In the genomic region with DNA sequence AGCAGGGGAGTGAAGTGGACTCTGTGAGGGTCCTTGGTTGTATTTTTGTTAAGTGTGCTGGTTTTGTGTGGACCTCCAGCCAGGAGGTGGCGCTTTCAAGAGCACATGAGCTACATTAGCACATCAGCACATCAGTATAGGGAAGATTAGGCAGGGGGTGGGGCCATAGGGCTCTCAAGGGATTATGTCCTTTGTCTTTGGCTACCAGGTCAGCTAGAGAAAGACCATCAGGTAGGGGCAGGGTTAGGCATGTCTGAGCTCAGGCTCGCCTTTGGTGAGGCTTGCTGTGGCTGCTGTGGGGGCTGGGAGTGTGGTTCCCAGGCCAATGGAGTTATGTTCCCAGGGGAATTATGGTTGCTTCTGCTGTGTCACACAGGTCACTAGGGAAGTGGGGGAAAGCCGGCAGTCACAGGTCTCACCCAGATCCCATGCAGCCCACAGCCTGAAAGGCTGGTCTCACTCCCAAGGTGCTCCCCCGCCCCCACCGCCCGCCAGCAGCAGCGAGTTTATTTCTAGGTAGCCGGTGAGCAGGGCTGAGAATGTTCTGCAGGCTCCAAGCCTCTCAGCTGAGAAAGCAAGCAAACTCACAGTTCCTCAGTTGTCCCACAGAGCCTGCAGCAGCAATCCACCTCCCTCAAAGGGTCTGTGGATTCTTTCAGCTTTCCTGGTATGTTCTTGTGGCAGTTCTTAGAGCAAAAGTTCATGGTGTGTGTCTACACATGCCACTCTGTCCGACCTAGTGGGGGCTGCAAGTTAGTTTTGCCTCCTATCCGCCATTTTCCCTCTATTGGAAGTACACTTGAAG, we compare ENCODE assay signal across 8 cellular contexts. TPM values are rescaled to one million over a fixed set of nuclear protein-coding genes. Genes with fewer than 3 reads are reported as not detected.
DNase-seq lines count a peak whose midpoint lies in the region; ATAC-seq and TF ChIP-seq lines count a peak whose summit lies in the region.

No MANE protein-coding gene starts in this region.

- DNase-seq in DMS 273 (lab: John Stamatoyannopoulos, UW; ENCODE audit: unreplicated experiment) (peak; percentile 14), DMS 273 treated with DMSO at 0.1 percent for 48 hours (lab: John Stamatoyannopoulos, UW) (no peak), NCI-H82 (lab: John Stamatoyannopoulos, UW) (peak; percentile 81), cerebellar nuclear complex (lab: John Stamatoyannopoulos, UW) (no peak), thyroid gland (no peak)
- DNase-seq in activated naive CD8-positive, alpha-beta T cell treated with anti-CD3 and anti-CD28 coated beads, Interleukin-2, amount 50 U/mL, for 24 hours, result peak; percentile 20

- H3K36me3 ChIP-seq in muscle layer of duodenum (ENCODE audit: control insufficient read depth in 1 of 2, insufficient read depth in 2 of 2, low read length in 2 of 2), result no peaks in the 10 kb centered on the region
- no peaks in the 10 kb centered on the region for H3K36me3 ChIP-seq in thyroid gland

- H3K36me3 Mint-ChIP-seq in activated naive CD8-positive, alpha-beta T cell treated with anti-CD3 and anti-CD28 coated beads, Interleukin-2, amount 50 U/mL, for 24 hours (ENCODE audit: low read depth), result no peaks in the 10 kb centered on the region

- no peak for TF ChIP-seq POLR2A in thyroid gland (IDR thresholded peaks at IDR 0.05)

- H3K27me3 ChIP-seq in muscle layer of duodenum (ENCODE audit: low read depth, low read length) (no peaks in the 10 kb centered on the region), thyroid gland (no peaks in the 10 kb centered on the region)

- H3K4me3 ChIP-seq in muscle layer of duodenum (ENCODE audit: low read depth in 1 of 2, low read length in 2 of 2), result peak overlapping the region; percentile 71
- no peak overlapping the region for H3K4me3 ChIP-seq in thyroid gland (replicated peaks in 1 of 3)

- peak in 1 of 6 experiments; percentile 10 for TF ChIP-seq CTCF in thyroid gland (IDR thresholded peaks at IDR 0.05)

- H3K9me3 Mint-ChIP-seq in activated naive CD8-positive, alpha-beta T cell treated with anti-CD3 and anti-CD28 coated beads, Interleukin-2, amount 50 U/mL, for 24 hours, result no peaks in the 10 kb centered on the region

- peak; percentile 51 for ATAC-seq in HG02588 (IDR thresholded peaks at IDR 0.05; ENCODE audit: unreplicated experiment)
- peak; percentile 43 for ATAC-seq in activated naive CD8-positive, alpha-beta T cell treated with anti-CD3 and anti-CD28 coated beads, Interleukin-2, amount 50 U/mL, for 24 hours

- H3K9me3 ChIP-seq in muscle layer of duodenum (ENCODE audit: control insufficient read depth in 1 of 2, low read length in 2 of 2), result no peaks in the 10 kb centered on the region
- H3K9me3 ChIP-seq in thyroid gland, result no peaks in the 10 kb centered on the region

- intact Hi-C loops in thyroid gland (cut with DNase I), result loop anchor here (2.0 kb wide), 1 partner anchor 347 kb away; no protein-coding TSS in a partner anchor

- H3K27ac Mint-ChIP-seq in activated naive CD8-positive, alpha-beta T cell treated with anti-CD3 and anti-CD28 coated beads, Interleukin-2, amount 50 U/mL, for 24 hours, result peak overlapping the region; percentile 74

- H3K27ac ChIP-seq in muscle layer of duodenum (ENCODE audit: low read length), result peak overlapping the region; percentile 21
- peak overlapping the region in 1 of 3 donors; percentile 33 for H3K27ac ChIP-seq in thyroid gland

- H3K4me1 Mint-ChIP-seq in activated naive CD8-positive, alpha-beta T cell treated with anti-CD3 and anti-CD28 coated beads, Interleukin-2, amount 50 U/mL, for 24 hours, result peaks cover 8% of the 10 kb centered on the region

- H3K27me3 Mint-ChIP-seq in activated naive CD8-positive, alpha-beta T cell treated with anti-CD3 and anti-CD28 coated beads, Interleukin-2, amount 50 U/mL, for 24 hours, result peaks cover 29% of the 10 kb centered on the region

- H3K4me1 ChIP-seq in muscle layer of duodenum (ENCODE audit: control insufficient read depth in 1 of 2, insufficient read depth in 2 of 2, low read length in 2 of 2) (peaks cover 0 to 10% of the 10 kb centered on the region in 2 donors), thyroid gland (peaks cover 11 to 13% of the 10 kb centered on the region in 2 donors)

- peak overlapping the region; percentile 82 for H3K4me3 Mint-ChIP-seq in activated naive CD8-positive, alpha-beta T cell treated with anti-CD3 and anti-CD28 coated beads, Interleukin-2, amount 50 U/mL, for 24 hours

- WGBS in thyroid gland, 2 donors, result 80 to 85% methylated on average over 4 to 10 of the region's 10 CpGs

RNA-seq across cellular contexts. Expression of gene OR1J1, which starts 13.7 kb away (rescaled TPM):
- total RNA-seq in thyroid gland, result not detected

RNA-seq across cellular contexts. Expression of gene OR1J2, which starts 46.6 kb away (rescaled TPM):
- total RNA-seq in thyroid gland, result not detected

RNA-seq across cellular contexts. Expression of gene OR1J4, which starts 54.9 kb away (rescaled TPM):
- not detected for total RNA-seq in thyroid gland

Comparison
In these comparisons a context has a peak if more than half of its experiments do, and no peak if none do; other contexts are left out.
1. DNase-seq: peak in DMS 273 (single experiment), NCI-H82 (single experiment) and activated naive CD8-positive, alpha-beta T cell treated with anti-CD3 and anti-CD28 coated beads, Interleukin-2, amount 50 U/mL, for 24 hours (single experiment); none in DMS 273 treated with DMSO at 0.1 percent for 48 hours (single experiment), cerebellar nuclear complex (0 of 2) and thyroid gland (0 of 2).
2. H3K4me3 ChIP-seq: peak in muscle layer of duodenum (2 of 2); none in thyroid gland (0 of 3).